ENCODE assay signal across 37 cellular contexts in genomic region chr5:180744253-180744652, GRCh38. TPM values are rescaled to one million over a fixed set of nuclear protein-coding genes. Genes with fewer than 3 reads are reported as not detected.
DNase-seq lines count a peak whose midpoint lies in the region; ATAC-seq, FAIRE-seq and TF ChIP-seq lines count a peak whose summit lies in the region.
"Had no signal": no experiment of that assay in that cellular context is flagged by ENCODE, and none has a peak within 500 bp of the region (broad histone marks: within the 10 kb centered on the region; RNA-seq: fewer than 3 reads in every experiment).

No MANE protein-coding gene starts in this region.

- DNase-seq in brain pericyte (ENCODE audit: low read depth, low spot score) (peak; percentile 6), bronchial epithelial cell (ENCODE audit: low read depth) (no peak), D721Med (ENCODE audit: insufficient read length, low spot score) (no peak), HAP-1 (ENCODE audit: low spot score in 2 of 2) (no peak)
- no peak for DNase-seq in stimulated activated effector memory CD8-positive, alpha-beta T cell treated with anti-CD3 and anti-CD28 coated beads, Interleukin-12 subunit alpha, Interleukin-12 subunit beta, amount 100 ng/mL, for 72 hours (ENCODE audit: low spot score in 2 of 2)
- DNase-seq: 8988T; ACHN; AML-193; BE2C; C1 segment of cervical spinal cord; Caco-2; Calu3; CD4-positive, alpha-beta memory T cell; CD4-positive, alpha-beta T cell; CD4-positive, CD25-positive, alpha-beta regulatory T cell; CD8-positive, alpha-beta memory T cell; CD8-positive, alpha-beta T cell; COR-L47; DMS 273 treated with DMSO at 0.1 percent for 48 hours; DMS153; DMS53; DND-41; EL had no signal

- H3K36me3 Mint-ChIP-seq in stimulated activated effector memory CD8-positive, alpha-beta T cell treated with anti-CD3 and anti-CD28 coated beads, Interleukin-12 subunit alpha, Interleukin-12 subunit beta, amount 100 ng/mL, for 72 hours = no peaks in the 10 kb centered on the region
- H3K36me3 Mint-ChIP-seq: CD14-positive monocyte; CD4-positive, alpha-beta memory T cell; CD4-positive, CD25-positive, alpha-beta regulatory T cell; CD8-positive, alpha-beta memory T cell; CD8-positive, alpha-beta T cell had no signal

- peak; percentile 57 for ATAC-seq in stimulated activated effector memory CD8-positive, alpha-beta T cell treated with anti-CD3 and anti-CD28 coated beads, Interleukin-12 subunit alpha, Interleukin-12 subunit beta, amount 100 ng/mL, for 72 hours
- ATAC-seq in GM19023 (IDR thresholded peaks at IDR 0.05; ENCODE audit: unreplicated experiment) (no peak), HG02870 (IDR thresholded peaks at IDR 0.05; ENCODE audit: unreplicated experiment) (no peak)
- ATAC-seq: A549; CD8-positive, alpha-beta T cell had no signal

- no peak for TF ChIP-seq CTCF in HEK293 (tag by site-specific recombination; IDR thresholded peaks at IDR 0.05)
- no peak for TF ChIP-seq CTCF in bronchial epithelial cell (IDR thresholded peaks at IDR 0.05; ENCODE audit: insufficient read depth, low read length, severe bottlenecking)
- no peak for TF ChIP-seq CTCF in D721Med (IDR thresholded peaks at IDR 0.05; ENCODE audit: insufficient read depth, missing control alignments)

- H3K4me3 Mint-ChIP-seq in stimulated activated effector memory CD8-positive, alpha-beta T cell treated with anti-CD3 and anti-CD28 coated beads, Interleukin-12 subunit alpha, Interleukin-12 subunit beta, amount 100 ng/mL, for 72 hours = no peak overlapping the region
- H3K4me3 Mint-ChIP-seq: B cell; CD14-positive monocyte; CD4-positive, alpha-beta memory T cell; CD4-positive, alpha-beta T cell; CD4-positive, CD25-positive, alpha-beta regulatory T cell; CD8-positive, alpha-beta memory T cell; CD8-positive, alpha-beta T cell had no signal

- H3K27ac Mint-ChIP-seq in stimulated activated effector memory CD8-positive, alpha-beta T cell treated with anti-CD3 and anti-CD28 coated beads, Interleukin-12 subunit alpha, Interleukin-12 subunit beta, amount 100 ng/mL, for 72 hours = no peak overlapping the region
- H3K27ac Mint-ChIP-seq: B cell; CD14-positive monocyte; CD4-positive, alpha-beta memory T cell; CD4-positive, alpha-beta T cell; CD4-positive, CD25-positive, alpha-beta regulatory T cell; CD8-positive, alpha-beta memory T cell; CD8-positive, alpha-beta T cell had no signal

- FAIRE-seq in bronchial epithelial cell (lab: Jason Lieb, UNC) (peak; percentile 23), D721Med (lab: Jason Lieb, UNC) (no peak)
- FAIRE-seq: A204.1, A549 had no signal

- H3K27me3 ChIP-seq in bronchial epithelial cell (ENCODE audit: control insufficient read depth, insufficient read depth, low read length) = no peaks in the 10 kb centered on the region
- H3K27me3 ChIP-seq in HAP-1 (ENCODE audit: low read depth) = peaks cover 16% of the 10 kb centered on the region
- H3K27me3 ChIP-seq: BLaER1; BLaER1 treated with 17β-estradiol and CSF1 and Interleukin-3, amounts not matched to agents 10 nM and 100 nM had no signal

- H3K36me3 ChIP-seq in HEK293 (ENCODE audit: control insufficient read depth in 2 of 2, insufficient read depth in 1 of 2, low read length in 2 of 2) (no peaks in the 10 kb centered on the region), bronchial epithelial cell (ENCODE audit: control insufficient read depth, insufficient read depth, low read length) (no peaks in the 10 kb centered on the region), HAP-1 (replicated peaks) (no peaks in the 10 kb centered on the region)
- H3K36me3 ChIP-seq: BE2C; BLaER1; BLaER1 treated with 17β-estradiol and CSF1 and Interleukin-3, amounts not matched to agents 10 nM and 100 nM had no signal

- H3K4me1 ChIP-seq in HEK293 (ENCODE audit: control insufficient read depth, insufficient read depth, low read length) (no peaks in the 10 kb centered on the region), HAP-1 (no peaks in the 10 kb centered on the region)
- H3K4me1 ChIP-seq: A549; BE2C; BLaER1; BLaER1 treated with 17β-estradiol and CSF1 and Interleukin-3, amounts not matched to agents 10 nM and 100 nM had no signal

- in situ Hi-C loops in HAP-1 (cut with MboI; ENCODE audit: low sequenced_read_pairs) = no loop called here

- no peak overlapping the region for H3K27ac ChIP-seq in HEK293 (ENCODE audit: extremely low read depth, low read depth, low read length)
- H3K27ac ChIP-seq: 22Rv1; A549; BLaER1; BLaER1 treated with 17β-estradiol and CSF1 and Interleukin-3, amounts not matched to agents 10 nM and 100 nM; C4-2B had no signal

- H3K9me3 ChIP-seq in HEK293 (ENCODE audit: control insufficient read depth, insufficient read depth, low read depth, low read length) (no peaks in the 10 kb centered on the region), HAP-1 (no peaks in the 10 kb centered on the region)
- H3K9me3 ChIP-seq: A549; BE2C; BLaER1; BLaER1 treated with 17β-estradiol and CSF1 and Interleukin-3, amounts not matched to agents 10 nM and 100 nM had no signal

- H3K9me3 Mint-ChIP-seq in stimulated activated effector memory CD8-positive, alpha-beta T cell treated with anti-CD3 and anti-CD28 coated beads, Interleukin-12 subunit alpha, Interleukin-12 subunit beta, amount 100 ng/mL, for 72 hours = no peaks in the 10 kb centered on the region
- H3K9me3 Mint-ChIP-seq: CD4-positive, alpha-beta memory T cell; CD4-positive, alpha-beta T cell; CD8-positive, alpha-beta memory T cell; CD8-positive, alpha-beta T cell had no signal

- CTCF ChIA-PET in HEK293 (lab: Yijun Ruan, JAX) = no interaction called here

- no peaks in the 10 kb centered on the region for H3K4me1 Mint-ChIP-seq in stimulated activated effector memory CD8-positive, alpha-beta T cell treated with anti-CD3 and anti-CD28 coated beads, Interleukin-12 subunit alpha, Interleukin-12 subunit beta, amount 100 ng/mL, for 72 hours
- H3K4me1 Mint-ChIP-seq: B cell; CD14-positive monocyte; CD4-positive, alpha-beta memory T cell; CD4-positive, CD25-positive, alpha-beta regulatory T cell; CD8-positive, alpha-beta memory T cell had no signal

- POLR2A ChIA-PET in HEK293 (lab: Yijun Ruan, JAX) = no interaction called here

- H3K4me3 ChIP-seq in HEK293 (ENCODE audit: low read depth, low read length) = no peak overlapping the region
- H3K4me3 ChIP-seq in bronchial epithelial cell (ENCODE audit: low read depth, low read length) = no peak overlapping the region
- no peak overlapping the region for H3K4me3 ChIP-seq in HAP-1
- H3K4me3 ChIP-seq: A549; BLaER1; BLaER1 treated with 17β-estradiol and CSF1 and Interleukin-3, amounts not matched to agents 10 nM and 100 nM had no signal

TF ChIP-seq in HEK293, 187 proteins besides CTCF, POLR2A, EP300 and RAD21:
- TF ChIP-seq ZNF292 (tag by site-specific recombination; IDR thresholded peaks at IDR 0.05; ENCODE audit: borderline replicate concordance, low read depth) (no peak), ZNF266 (tag by site-specific recombination; IDR thresholded peaks at IDR 0.05; ENCODE audit: low read depth) (peak; percentile 81)
- TF ChIP-seq, protein P1, sequence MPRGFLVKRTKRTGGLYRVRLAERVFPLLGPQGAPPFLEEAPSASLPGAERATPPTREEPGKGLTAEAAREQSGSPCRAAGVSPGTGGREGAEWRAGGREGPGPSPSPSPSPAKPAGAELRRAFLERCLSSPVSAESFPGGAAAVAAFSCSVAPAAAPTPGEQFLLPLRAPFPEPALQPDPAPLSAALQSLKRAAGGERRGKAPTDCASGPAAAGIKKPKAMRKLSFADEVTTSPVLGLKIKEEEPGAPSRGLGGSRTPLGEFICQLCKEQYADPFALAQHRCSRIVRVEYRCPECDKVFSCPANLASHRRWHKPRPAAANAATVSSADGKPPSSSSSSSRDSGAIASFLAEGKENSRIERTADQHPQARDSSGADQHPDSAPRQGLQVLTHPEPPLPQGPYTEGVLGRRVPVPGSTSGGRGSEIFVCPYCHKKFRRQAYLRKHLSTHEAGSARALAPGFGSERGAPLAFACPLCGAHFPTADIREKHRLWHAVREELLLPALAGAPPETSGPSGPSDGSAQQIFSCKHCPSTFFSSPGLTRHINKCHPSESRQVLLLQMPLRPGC (tag by site-specific recombination; IDR thresholded peaks at IDR 0.05) = no peak
TF ChIP-seq in HEK293: peak in this region for 1.

RNA-seq across cellular contexts. Expression of gene OR2Y1, which starts 4.4 kb away (rescaled TPM):
- not detected in 2 replicates for total RNA-seq in bronchial epithelial cell
- total RNA-seq: A172; A673; B cell; Caco-2; Calu3; CD4-positive, alpha-beta memory T cell; CD4-positive, alpha-beta T cell; CD4-positive, CD25-positive, alpha-beta regulatory T cell; CD8-positive, alpha-beta memory T cell; CD8-positive, alpha-beta T cell; Daoy had no signal

RNA-seq across cellular contexts. Expression of gene MGAT1, which starts 58.4 kb away (rescaled TPM):
- total RNA-seq in bronchial epithelial cell = 62.1 and 78.2 TPM in 2 replicates
